Comparison of ENCODE assay signal across 18 cellular contexts in the genomic region with DNA sequence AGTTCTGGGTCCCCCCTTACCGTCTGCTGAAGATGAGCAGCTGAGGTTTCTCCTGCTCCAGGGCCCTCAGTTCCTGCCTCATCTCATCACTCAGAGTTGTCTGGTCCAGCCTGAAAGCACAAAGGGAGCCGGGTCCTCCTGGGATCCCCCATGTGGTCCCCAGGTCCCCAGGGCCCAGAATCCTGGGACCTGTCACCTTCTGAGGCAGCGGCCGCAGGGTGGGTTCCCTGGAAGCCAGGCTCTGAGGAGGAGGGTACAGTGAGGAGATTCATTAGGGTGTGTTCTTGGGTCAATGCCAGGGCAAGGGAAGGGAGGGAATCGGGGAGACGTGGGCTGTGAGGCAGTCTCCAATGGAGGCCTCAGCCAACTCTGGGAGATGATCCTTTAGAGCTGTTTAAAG. TPM values are rescaled to one million over a fixed set of nuclear protein-coding genes. Genes with fewer than 3 reads are reported as not detected.
DNase-seq lines count a peak whose midpoint lies in the region; ATAC-seq and TF ChIP-seq lines count a peak whose summit lies in the region.
"Had no signal": no experiment of that assay in that cellular context is flagged by ENCODE, and none has a peak within 500 bp of the region (broad histone marks: within the 10 kb centered on the region; RNA-seq: fewer than 3 reads in every experiment).

No MANE protein-coding gene starts in this region.

- peaks cover 0 to 4% of the 10 kb centered on the region in 2 donors for H3K36me3 ChIP-seq in aorta (ENCODE audit: control insufficient read depth in 1 of 2, insufficient read depth in 2 of 2, low read length in 1 of 2)

- H3K4me3 ChIP-seq in aorta (ENCODE audit: low read length in 2 of 2), result no peak overlapping the region
- H3K4me3 ChIP-seq: GM23338 had no signal

- no peaks in the 10 kb centered on the region for H3K4me1 ChIP-seq in aorta (ENCODE audit: control insufficient read depth in 1 of 2, insufficient read depth in 2 of 2, low read length in 2 of 2)

- no peaks in the 10 kb centered on the region for H3K9me3 ChIP-seq in aorta (ENCODE audit: control insufficient read depth, low read length)

- no peak overlapping the region for H3K27ac ChIP-seq in aorta (ENCODE audit: low read depth in 1 of 2, low read length in 2 of 2)
- H3K27ac ChIP-seq: KMS-11 had no signal

- peak overlapping the region; percentile 46 to 79 for H3K27ac Mint-ChIP-seq in activated naive CD4-positive, alpha-beta T cell treated with anti-CD3 and anti-CD28 coated beads, Interleukin-2, amount 50 U/mL, for 72 hours
- H3K27ac Mint-ChIP-seq in activated naive CD8-positive, alpha-beta T cell treated with anti-CD3 and anti-CD28 coated beads, Interleukin-2, amount 50 U/mL, for 24 hours, result no peak overlapping the region
- H3K27ac Mint-ChIP-seq in nephron progenitor cell, result peak overlapping the region; percentile 78
- H3K27ac Mint-ChIP-seq: GM23338 had no signal

- no peak for ATAC-seq in activated naive CD4-positive, alpha-beta T cell treated with anti-CD3 and anti-CD28 coated beads, Interleukin-2, amount 50 U/mL, for 72 hours
- peak; percentile 15 for ATAC-seq in activated naive CD8-positive, alpha-beta T cell treated with anti-CD3 and anti-CD28 coated beads, Interleukin-2, amount 50 U/mL, for 24 hours
- ATAC-seq in aorta (ENCODE audit: low FRiP score), result peak; percentile 39
- ATAC-seq: CD8-positive, alpha-beta T cell; GM23338; PC-3 had no signal

- H3K4me1 Mint-ChIP-seq in activated naive CD8-positive, alpha-beta T cell treated with anti-CD3 and anti-CD28 coated beads, Interleukin-2, amount 50 U/mL, for 24 hours, result no peaks in the 10 kb centered on the region
- peaks cover 46% of the 10 kb centered on the region for H3K4me1 Mint-ChIP-seq in nephron progenitor cell

- H3K4me3 Mint-ChIP-seq in activated naive CD8-positive, alpha-beta T cell treated with anti-CD3 and anti-CD28 coated beads, Interleukin-2, amount 50 U/mL, for 24 hours, result no peak overlapping the region
- H3K4me3 Mint-ChIP-seq in nephron progenitor cell, result no peak overlapping the region
- H3K4me3 Mint-ChIP-seq: CD8-positive, alpha-beta T cell; GM23338 had no signal

- no peaks in the 10 kb centered on the region for H3K27me3 ChIP-seq in aorta (ENCODE audit: control insufficient read depth in 1 of 2, insufficient read depth in 2 of 2, low read length in 1 of 2)

- DNase-seq in activated naive CD4-positive, alpha-beta T cell treated with anti-CD3 and anti-CD28 coated beads, Interleukin-2, amount 50 U/mL, for 72 hours (ENCODE audit: low spot score in 2 of 2), result no peak
- DNase-seq in activated naive CD4-positive, alpha-beta T cell treated with Interleukin-2 at 50 U/mL for 16 hours, result no peak
- DNase-seq in activated naive CD8-positive, alpha-beta T cell treated with anti-CD3 and anti-CD28 coated beads, Interleukin-2, amount 50 U/mL, for 24 hours, result no peak
- DNase-seq in nephron progenitor cell (no peak), aorta (no peak), NCI-H446 treated with DMSO at 0.1 percent for 48 hours (lab: John Stamatoyannopoulos, UW) (no peak), GM19240 (ENCODE audit: insufficient read length, low spot score) (no peak)
- DNase-seq: ACHN; CD8-positive, alpha-beta T cell; DND-41; GDM1; NCI-H1092; NCI-H1694; NCI-H2107; NCI-H345; PC-3 had no signal

- intact Hi-C loops in aorta (cut with DNase I), result no loop called here

- no peaks in the 10 kb centered on the region for H3K27me3 Mint-ChIP-seq in activated naive CD8-positive, alpha-beta T cell treated with anti-CD3 and anti-CD28 coated beads, Interleukin-2, amount 50 U/mL, for 24 hours
- H3K27me3 Mint-ChIP-seq in nephron progenitor cell (ENCODE audit: low read depth, poor library complexity), result peaks cover 4% of the 10 kb centered on the region

- WGBS in aorta, 2 donors, result 77 to 83% methylated on average over 6 of the region's 6 CpGs

- no peak for TF ChIP-seq CTCF in nephron progenitor cell (IDR thresholded peaks at IDR 0.05)

- H3K9me3 Mint-ChIP-seq in activated naive CD4-positive, alpha-beta T cell treated with anti-CD3 and anti-CD28 coated beads, Interleukin-2, amount 50 U/mL, for 72 hours, result no peaks in the 10 kb centered on the region
- no peaks in the 10 kb centered on the region for H3K9me3 Mint-ChIP-seq in activated naive CD8-positive, alpha-beta T cell treated with anti-CD3 and anti-CD28 coated beads, Interleukin-2, amount 50 U/mL, for 24 hours
- H3K9me3 Mint-ChIP-seq in nephron progenitor cell, result no peaks in the 10 kb centered on the region
- H3K9me3 Mint-ChIP-seq: CD8-positive, alpha-beta T cell; GM23338 had no signal

- H3K36me3 Mint-ChIP-seq in activated naive CD4-positive, alpha-beta T cell treated with anti-CD3 and anti-CD28 coated beads, Interleukin-2, amount 50 U/mL, for 72 hours, result no peaks in the 10 kb centered on the region
- H3K36me3 Mint-ChIP-seq in activated naive CD8-positive, alpha-beta T cell treated with anti-CD3 and anti-CD28 coated beads, Interleukin-2, amount 50 U/mL, for 24 hours (ENCODE audit: low read depth), result peaks cover 24% of the 10 kb centered on the region
- H3K36me3 Mint-ChIP-seq in nephron progenitor cell (ENCODE audit: low read depth), result no peaks in the 10 kb centered on the region

RNA-seq across cellular contexts. Expression of gene NLRP1, which starts 47.5 kb away (rescaled TPM):
- total RNA-seq in activated naive CD4-positive, alpha-beta T cell treated with anti-CD3 and anti-CD28 coated beads, Interleukin-2, amount 50 U/mL, for 72 hours, result 10 to 100 TPM; 47.0 to 55.1 TPM
- 10 to 100 TPM; 35.2 to 82.2 TPM for total RNA-seq in aorta
- polyA plus RNA-seq in aorta, result 10 to 100 TPM; 11.1 to 63.0 TPM

RNA-seq across cellular contexts. Expression of gene MIS12, which starts 50.5 kb away (rescaled TPM):
- total RNA-seq in activated naive CD4-positive, alpha-beta T cell treated with anti-CD3 and anti-CD28 coated beads, Interleukin-2, amount 50 U/mL, for 72 hours, result 10 to 100 TPM; 26.4 to 46.6 TPM
- total RNA-seq in aorta, result 10 to 100 TPM; 14.6 to 16.1 TPM
- 10 to 100 TPM in 1 of 2 donors, 1 to 10 TPM in 1; 7.3 to 11.2 TPM for polyA plus RNA-seq in aorta

RNA-seq across cellular contexts. Expression of gene DERL2, which starts 50.9 kb away (rescaled TPM):
- total RNA-seq in activated naive CD4-positive, alpha-beta T cell treated with anti-CD3 and anti-CD28 coated beads, Interleukin-2, amount 50 U/mL, for 72 hours, result 10 to 100 TPM; 58.3 to 63.8 TPM
- total RNA-seq in aorta, result 10 to 100 TPM; 47.3 to 57.5 TPM
- 10 to 100 TPM; 30.9 to 57.6 TPM for polyA plus RNA-seq in aorta

Comparison
In these comparisons a context has a peak if more than half of its experiments do, and no peak if none do; other contexts are left out.
1. ATAC-seq: peak in activated naive CD8-positive, alpha-beta T cell treated with anti-CD3 and anti-CD28 coated beads, Interleukin-2, amount 50 U/mL, for 24 hours (single experiment) and aorta (single experiment); none in activated naive CD4-positive, alpha-beta T cell treated with anti-CD3 and anti-CD28 coated beads, Interleukin-2, amount 50 U/mL, for 72 hours (0 of 2).